ENCODE assay signal across 14 cellular contexts in the genomic region with DNA sequence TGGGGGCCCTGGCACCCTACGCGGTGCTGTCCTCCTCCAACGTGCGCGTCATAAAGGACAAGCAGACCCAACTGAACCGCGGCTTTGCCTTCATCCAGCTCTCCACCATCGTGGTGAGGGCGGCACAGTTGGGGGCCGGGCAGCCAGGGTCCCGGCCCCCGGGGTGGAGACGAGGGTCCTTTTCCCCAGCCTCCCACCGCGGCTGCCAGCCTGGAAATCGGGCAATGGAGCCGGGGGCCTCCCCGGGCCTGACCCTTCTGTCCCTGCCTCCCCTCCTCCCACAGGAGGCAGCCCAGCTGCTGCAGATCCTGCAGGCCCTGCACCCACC.
"Had no signal": no experiment of that assay in that cellular context is flagged by ENCODE, and none has a peak within 500 bp of the region (broad histone marks: within the 10 kb centered on the region; RNA-seq: fewer than 3 reads in every experiment).

No MANE protein-coding gene starts in this region.

- H3K27me3 Mint-ChIP-seq: activated CD4-positive, alpha-beta memory T cell treated with anti-CD3 and anti-CD28 coated beads for 36 hours; activated CD4-positive, alpha-beta T cell treated with anti-CD3 and anti-CD28 coated beads for 36 hours; activated naive CD8-positive, alpha-beta T cell treated with anti-CD3 and anti-CD28 coated beads, Interleukin-2, amount 10 ng/mL, durations not matched to agents 7 days and 5 days; stimulated activated naive CD8-positive, alpha-beta T cell treated with anti-CD3 and anti-CD28 coated beads, Interleukin-15, Interleukin-2, amounts not matched to agents 100 ng/mL and 50 ng/mL, for 24 hours had no signal

- FAIRE-seq: bronchial epithelial cell, pancreas, small intestine had no signal

- H3K4me1 Mint-ChIP-seq: activated CD4-positive, alpha-beta T cell treated with anti-CD3 and anti-CD28 coated beads for 36 hours had no signal

- DNase-seq: activated CD4-positive, alpha-beta memory T cell treated with anti-CD3 and anti-CD28 coated beads for 36 hours; activated CD4-positive, alpha-beta T cell treated with anti-CD3 and anti-CD28 coated beads for 36 hours; activated gamma-delta T cell treated with Interleukin-2 at 50 U/mL for 16 hours; activated naive CD8-positive, alpha-beta T cell treated with anti-CD3 and anti-CD28 coated beads, Interleukin-2, amount 10 ng/mL, durations not matched to agents 7 days and 5 days; activated T-cell treated with anti-CD3 and anti-CD28 coated beads, Interleukin-2, amount 50 U/mL, for 48 hours; retina; small intestine; T-helper 2 cell; upper lobe of right lung had no signal

- H3K27ac Mint-ChIP-seq: activated CD4-positive, alpha-beta memory T cell treated with anti-CD3 and anti-CD28 coated beads for 36 hours; activated CD4-positive, alpha-beta T cell treated with anti-CD3 and anti-CD28 coated beads for 36 hours; activated naive CD8-positive, alpha-beta T cell treated with anti-CD3 and anti-CD28 coated beads, Interleukin-2, amount 10 ng/mL, durations not matched to agents 7 days and 5 days; stimulated activated naive CD8-positive, alpha-beta T cell treated with anti-CD3 and anti-CD28 coated beads, Interleukin-15, Interleukin-2, amounts not matched to agents 100 ng/mL and 50 ng/mL, for 24 hours had no signal

- H3K27me3 ChIP-seq: pancreas, testis, upper lobe of right lung had no signal

- H3K9me3 ChIP-seq: pancreas, testis, upper lobe of right lung had no signal

- H3K4me3 ChIP-seq: lung, pancreas, testis, upper lobe of right lung had no signal

- ATAC-seq: activated CD4-positive, alpha-beta T cell treated with anti-CD3 and anti-CD28 coated beads for 36 hours; upper lobe of right lung had no signal

- H3K4me3 Mint-ChIP-seq: activated CD4-positive, alpha-beta memory T cell treated with anti-CD3 and anti-CD28 coated beads for 36 hours; activated CD4-positive, alpha-beta T cell treated with anti-CD3 and anti-CD28 coated beads for 36 hours; activated naive CD8-positive, alpha-beta T cell treated with anti-CD3 and anti-CD28 coated beads, Interleukin-2, amount 10 ng/mL, durations not matched to agents 7 days and 5 days; stimulated activated naive CD8-positive, alpha-beta T cell treated with anti-CD3 and anti-CD28 coated beads, Interleukin-15, Interleukin-2, amounts not matched to agents 100 ng/mL and 50 ng/mL, for 24 hours had no signal

- H3K27ac ChIP-seq: pancreas, upper lobe of right lung had no signal

- H3K4me1 ChIP-seq: pancreas, upper lobe of right lung had no signal
